Comparison of ENCODE assay signal across 8 cellular contexts in the genomic region with DNA sequence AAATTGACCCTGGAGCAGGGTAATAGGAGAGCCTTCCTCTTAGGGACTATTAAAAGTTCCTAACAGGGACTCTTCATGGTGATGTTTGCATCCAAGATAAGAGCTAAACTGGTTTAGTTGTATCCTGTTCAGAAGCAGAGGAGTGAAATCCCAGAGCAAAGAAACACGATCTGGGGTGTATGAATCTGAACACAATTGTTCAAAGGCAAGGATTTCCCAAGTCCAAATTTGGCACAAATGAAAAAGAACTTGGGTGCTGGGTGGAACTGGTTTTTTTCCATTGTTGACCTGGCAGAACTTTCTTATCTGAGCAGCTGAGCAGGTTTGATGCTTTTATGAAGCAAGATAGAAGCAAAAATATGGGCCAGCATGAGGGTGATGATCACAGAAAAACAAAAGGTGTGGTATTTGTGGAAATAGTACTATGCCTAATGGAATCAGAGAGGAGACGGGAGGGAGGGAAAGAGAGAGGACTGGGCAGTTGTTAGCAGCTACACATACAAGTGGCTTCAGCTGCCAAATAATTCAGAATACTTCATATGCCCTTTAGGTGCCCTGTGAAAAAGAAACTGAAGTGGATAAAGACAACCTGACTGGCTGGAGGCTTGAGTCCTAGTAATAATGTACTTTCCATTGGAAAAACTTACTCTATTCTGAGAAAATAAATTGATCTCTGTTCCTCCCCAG. TPM values are rescaled to one million over a fixed set of nuclear protein-coding genes. Genes with fewer than 3 reads are reported as not detected.
DNase-seq lines count a peak whose midpoint lies in the region; ATAC-seq and TF ChIP-seq lines count a peak whose summit lies in the region.

No MANE protein-coding gene starts in this region.

- TF ChIP-seq CTCF in CD4-positive, alpha-beta T cell (IDR thresholded peaks at IDR 0.05) = no peak
- TF ChIP-seq CTCF in stomach (IDR thresholded peaks at IDR 0.05) = no peak

- WGBS in right cardiac atrium = 27% methylated on average over 2 of the region's 2 CpGs
- WGBS in stomach, 5 donors = 14 to 27% (median 18%) methylated on average over 2 of the region's 2 CpGs

- no peaks in the 10 kb centered on the region for H3K9me3 Mint-ChIP-seq in CD4-positive, alpha-beta T cell
- H3K9me3 Mint-ChIP-seq in activated T-cell treated with anti-CD3 and anti-CD28 coated beads, Interleukin-2, amount 50 U/mL, for 72 hours = no peaks in the 10 kb centered on the region

- intact Hi-C loops in CD4-positive, alpha-beta T cell (cut with DNase I, micrococcal nuclease) = no loop called here
- intact Hi-C loops in right cardiac atrium (cut with DNase I) = loop anchor here in 1 of 4 donors (5.0 kb wide), 1 partner anchor 68 kb away; a partner anchor contains a TSS
- intact Hi-C loops in stomach (cut with DNase I; ENCODE audit: low total_unique reads) = no loop called here

- no peaks in the 10 kb centered on the region for H3K9me3 ChIP-seq in CD4-positive, alpha-beta T cell (ENCODE audit: control insufficient read depth, low read length)
- H3K9me3 ChIP-seq in right cardiac atrium (ENCODE audit: control insufficient read depth, low read length) (no peaks in the 10 kb centered on the region), stomach (no peaks in the 10 kb centered on the region)

- DNase-seq in CD4-positive, alpha-beta T cell = no peak
- DNase-seq in activated T-cell treated with anti-CD3 and anti-CD28 coated beads, Interleukin-2, amount 50 U/mL, for 72 hours = peak in 1 of 2 donors; percentile 24
- DNase-seq in right cardiac atrium = no peak
- peak; percentile 35 for DNase-seq in stomach
- no peak for DNase-seq in AG08395 (ENCODE audit: low spot score)
- DNase-seq in COLO668 (lab: John Stamatoyannopoulos, UW; ENCODE audit: unreplicated experiment) = no peak
- DNase-seq in stimulated activated CD4-positive, alpha-beta T cell treated with anti-CD3 and anti-CD28 coated beads, Interleukin-4, amount 100 ng/mL, for 1 hour = no peak

- no peak for ATAC-seq in CD4-positive, alpha-beta T cell (ENCODE audit: poor library complexity)
- ATAC-seq in HG02588 (IDR thresholded peaks at IDR 0.05; ENCODE audit: unreplicated experiment) = peak; percentile 19
- peak; percentile 54 to 60 for ATAC-seq in activated T-cell treated with anti-CD3 and anti-CD28 coated beads, Interleukin-2, amount 50 U/mL, for 72 hours (replicated peaks in 1 of 2)
- ATAC-seq in right cardiac atrium = peak; percentile 47 to 52

- H3K4me1 ChIP-seq in right cardiac atrium (ENCODE audit: control insufficient read depth, insufficient read depth, low read length) (peaks cover 31% of the 10 kb centered on the region), stomach (peaks cover 86 to 99% (median 96%) of the 10 kb centered on the region in 4 donors)

- peak overlapping the region; percentile 47 for H3K4me3 Mint-ChIP-seq in CD4-positive, alpha-beta T cell
- peak overlapping the region; percentile 83 to 99 for H3K4me3 Mint-ChIP-seq in activated T-cell treated with anti-CD3 and anti-CD28 coated beads, Interleukin-2, amount 50 U/mL, for 72 hours

- H3K36me3 Mint-ChIP-seq in CD4-positive, alpha-beta T cell (ENCODE audit: low read depth) = peaks cover 19% of the 10 kb centered on the region
- peaks cover 2 to 9% of the 10 kb centered on the region in 2 donors for H3K36me3 Mint-ChIP-seq in activated T-cell treated with anti-CD3 and anti-CD28 coated beads, Interleukin-2, amount 50 U/mL, for 72 hours (ENCODE audit: insufficient read depth in 2 of 2)

- H3K27me3 Mint-ChIP-seq in CD4-positive, alpha-beta T cell = no peaks in the 10 kb centered on the region
- no peaks in the 10 kb centered on the region for H3K27me3 Mint-ChIP-seq in activated T-cell treated with anti-CD3 and anti-CD28 coated beads, Interleukin-2, amount 50 U/mL, for 72 hours (ENCODE audit: low read depth)

- H3K4me3 ChIP-seq in right cardiac atrium (ENCODE audit: low read length) (no peak overlapping the region), stomach (peak overlapping the region in 1 of 4 donors; percentile 7)

- POLR2A ChIA-PET in CD4-positive, alpha-beta T cell (lab: Charles Lee) = interaction anchor here (0.7 to 2.2 kb wide), 12 partner anchors 15 to 108 kb away, joined by 3 to 6 read pairs (median 3); a partner anchor contains a TSS

- peak overlapping the region; percentile 73 for H3K27ac Mint-ChIP-seq in CD4-positive, alpha-beta T cell
- H3K27ac Mint-ChIP-seq in activated T-cell treated with anti-CD3 and anti-CD28 coated beads, Interleukin-2, amount 50 U/mL, for 72 hours = peak overlapping the region; percentile 94

- H3K27ac ChIP-seq in CD4-positive, alpha-beta T cell (ENCODE audit: low read depth, low read length) = peak overlapping the region; percentile 63
- peak overlapping the region; percentile 97 for H3K27ac ChIP-seq in right cardiac atrium (ENCODE audit: low read length)
- peak overlapping the region; percentile 88 to 94 (median 90) for H3K27ac ChIP-seq in stomach

- peaks cover 4 to 14% (median 12%) of the 10 kb centered on the region in 4 donors for H3K36me3 ChIP-seq in stomach

- CTCF ChIA-PET in CD4-positive, alpha-beta T cell (lab: Charles Lee) = interaction anchor here (0.9 to 3.9 kb wide), 6 partner anchors 11 to 161 kb away, joined by 3 to 47 read pairs (median 4); a partner anchor contains a TSS

- H3K4me1 Mint-ChIP-seq in CD4-positive, alpha-beta T cell (ENCODE audit: low read depth) = peaks cover 96% of the 10 kb centered on the region
- H3K4me1 Mint-ChIP-seq in activated T-cell treated with anti-CD3 and anti-CD28 coated beads, Interleukin-2, amount 50 U/mL, for 72 hours (ENCODE audit: low read depth) = peaks cover 99% of the 10 kb centered on the region

- TF ChIP-seq EP300 in stomach (IDR thresholded peaks at IDR 0.05) = no peak

- no peaks in the 10 kb centered on the region for H3K27me3 ChIP-seq in CD4-positive, alpha-beta T cell (ENCODE audit: control insufficient read depth, insufficient read depth, low read length)
- no peaks in the 10 kb centered on the region for H3K27me3 ChIP-seq in right cardiac atrium (ENCODE audit: control insufficient read depth, insufficient read depth)
- no peaks in the 10 kb centered on the region for H3K27me3 ChIP-seq in stomach

- no peak for TF ChIP-seq POLR2A in stomach (IDR thresholded peaks at IDR 0.05)

RNA-seq across cellular contexts. Expression of a gene that starts 6.1 kb away (rescaled TPM):
- 1 to 10 TPM; 6.6 to 9.9 TPM for total RNA-seq in CD4-positive, alpha-beta T cell
- 10 to 100 TPM; 35.5 to 53.7 TPM for total RNA-seq in activated T-cell treated with anti-CD3 and anti-CD28 coated beads, Interleukin-2, amount 50 U/mL, for 72 hours
- total RNA-seq in right cardiac atrium (10 to 100 TPM; 18.4 to 26.3 (median 23.1) TPM), stomach (100 to 1,000 TPM in 1 of 5 donors, 10 to 100 TPM in 3, 1 to 10 TPM in 1; 8.4 to 154 (median 16.4) TPM)
- polyA plus RNA-seq in right cardiac atrium (17.3 TPM), stomach (10 to 100 TPM in 2 of 3 donors, 1 to 10 TPM in 1; 7.9 to 11.0 (median 10.2) TPM)

RNA-seq across cellular contexts. Expression of a gene that starts 28.6 kb away (rescaled TPM):
- total RNA-seq in CD4-positive, alpha-beta T cell = 10 to 100 TPM; 52.0 to 53.4 TPM
- total RNA-seq in activated T-cell treated with anti-CD3 and anti-CD28 coated beads, Interleukin-2, amount 50 U/mL, for 72 hours = 10 to 100 TPM; 21.4 to 23.4 TPM
- 1 to 10 TPM in 2 of 4 donors, under 1 TPM in 1, not detected in 1; 0.81 to 1.4 (median 1.3) TPM for total RNA-seq in right cardiac atrium
- polyA plus RNA-seq in right cardiac atrium = 0.79 TPM
- 1 to 10 TPM in 1 of 5 donors, under 1 TPM in 1, not detected in 3; 0.92 to 1.8 TPM for total RNA-seq in stomach
- polyA plus RNA-seq in stomach = 1 to 10 TPM; 1.4 to 4.7 (median 2.3) TPM

RNA-seq across cellular contexts. Expression of a gene that starts 40.8 kb away (rescaled TPM):
- total RNA-seq in CD4-positive, alpha-beta T cell = 100 to 1,000 TPM; 313 to 317 TPM
- 100 to 1,000 TPM; 144 to 154 TPM for total RNA-seq in activated T-cell treated with anti-CD3 and anti-CD28 coated beads, Interleukin-2, amount 50 U/mL, for 72 hours
- total RNA-seq in right cardiac atrium (10 to 100 TPM; 29.0 to 36.0 (median 32.4) TPM), stomach (100 to 1,000 TPM in 3 of 5 donors, 10 to 100 TPM in 2; 23.7 to 263 (median 154) TPM)
- polyA plus RNA-seq in right cardiac atrium (33.4 TPM), stomach (10 to 100 TPM; 23.5 to 39.5 (median 26.0) TPM)

RNA-seq across cellular contexts. Expression of a gene that starts 41.0 kb away (rescaled TPM):
- total RNA-seq in CD4-positive, alpha-beta T cell = under 1 TPM; 0.66 to 0.78 TPM
- 1 to 10 TPM; 2.1 to 3.6 TPM for total RNA-seq in activated T-cell treated with anti-CD3 and anti-CD28 coated beads, Interleukin-2, amount 50 U/mL, for 72 hours
- total RNA-seq in right cardiac atrium = 1 to 10 TPM in 1 of 4 donors, under 1 TPM in 2, not detected in 1; 0.74 to 1.0 (median 0.76) TPM
- 0.27 TPM for polyA plus RNA-seq in right cardiac atrium
- total RNA-seq in stomach = under 1 TPM in 3 of 5 donors, not detected in 2; 0.37 to 0.45 (median 0.43) TPM
- under 1 TPM in 2 of 3 donors, not detected in 1; 0.44 to 0.88 TPM for polyA plus RNA-seq in stomach

RNA-seq across cellular contexts. Expression of a gene that starts 57.1 kb away (rescaled TPM):
- 1 to 10 TPM; 6.7 to 7.5 TPM for total RNA-seq in CD4-positive, alpha-beta T cell
- total RNA-seq in activated T-cell treated with anti-CD3 and anti-CD28 coated beads, Interleukin-2, amount 50 U/mL, for 72 hours = 10 to 100 TPM; 12.9 to 13.7 TPM
- total RNA-seq in right cardiac atrium = 10 to 100 TPM; 44.0 to 81.7 (median 57.4) TPM
- polyA plus RNA-seq in right cardiac atrium = 41.2 TPM
- total RNA-seq in stomach = 100 to 1,000 TPM in 1 of 5 donors, 10 to 100 TPM in 4; 15.8 to 129 (median 37.8) TPM
- polyA plus RNA-seq in stomach = 10 to 100 TPM; 15.6 to 25.0 (median 18.6) TPM

Comparison
In these comparisons a context has a peak if more than half of its experiments do, and no peak if none do; other contexts are left out.
1. RNA of a gene that starts 28.6 kb away (total RNA-seq): 52.0 to 53.4 TPM in CD4-positive, alpha-beta T cell and 21.4 to 23.4 TPM in activated T-cell treated with anti-CD3 and anti-CD28 coated beads, Interleukin-2, amount 50 U/mL, for 72 hours; 0.81 to 1.4 TPM in right cardiac atrium and 0.92 to 1.8 TPM in stomach; every median in the first group is over 4 times any median in the second.
2. Peak in every context shown above with its lines, with median percentiles within 50 percentile points of each other: H3K27ac ChIP-seq.